In the genomic region with DNA sequence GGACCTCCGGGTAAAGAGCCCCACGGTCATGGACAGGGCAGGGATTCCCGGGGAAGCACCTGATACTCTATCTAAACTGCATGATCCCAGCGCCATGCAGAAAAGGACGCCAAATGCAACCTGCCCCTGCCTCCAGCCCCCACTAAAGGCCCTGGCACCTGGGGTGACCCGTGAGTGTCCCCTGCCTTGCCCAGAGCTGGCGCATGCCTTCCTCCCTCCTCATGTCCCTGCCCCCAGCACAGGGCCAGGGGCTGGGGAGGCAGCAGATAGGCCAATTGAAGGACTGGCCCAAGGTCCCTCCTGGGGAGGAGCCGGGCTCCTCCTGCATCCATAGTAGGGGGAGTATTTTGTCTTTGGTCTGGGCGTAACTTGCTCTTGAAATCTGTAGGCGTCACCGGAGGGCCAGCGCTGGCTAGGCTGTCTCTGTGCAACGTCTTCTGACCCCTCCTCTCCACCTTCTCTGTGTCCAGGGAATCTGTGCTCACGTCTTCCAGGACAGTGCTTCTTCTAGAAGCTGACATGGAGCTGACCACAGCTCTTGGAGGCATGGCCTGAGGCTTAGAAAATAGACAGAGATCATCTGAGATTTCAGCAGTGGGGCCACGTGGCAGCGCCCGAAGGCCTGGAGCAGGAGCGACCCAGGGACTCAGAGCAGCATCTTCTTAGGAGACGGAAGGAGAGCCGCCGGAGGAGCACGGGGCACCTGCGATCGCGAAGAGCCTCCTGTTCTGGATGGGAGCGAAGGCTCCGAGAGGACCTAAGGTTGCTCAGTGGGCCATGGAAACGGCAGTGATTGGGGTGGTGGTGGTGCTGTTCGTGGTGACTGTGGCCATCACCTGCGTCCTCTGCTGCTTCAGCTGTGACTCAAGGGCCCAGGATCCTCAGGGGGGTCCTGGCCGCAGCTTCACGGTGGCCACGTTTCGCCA, we compare ENCODE assay signal across 12 cellular contexts. TPM values are rescaled to one million over a fixed set of nuclear protein-coding genes. Genes with fewer than 3 reads are reported as not detected.
DNase-seq lines count a peak whose midpoint lies in the region; ATAC-seq and TF ChIP-seq lines count a peak whose summit lies in the region.
"Had no signal": no experiment of that assay in that cellular context is flagged by ENCODE, and none has a peak within 500 bp of the region (broad histone marks: within the 10 kb centered on the region; RNA-seq: fewer than 3 reads in every experiment).

No MANE protein-coding gene starts in this region.

- H3K27me3 ChIP-seq in PC-3 (ENCODE audit: low read length) (no peaks in the 10 kb centered on the region), colonic mucosa (no peaks in the 10 kb centered on the region), thoracic aorta (replicated peaks; ENCODE audit: insufficient read depth) (no peaks in the 10 kb centered on the region)

- H3K9me3 ChIP-seq in PC-3 (ENCODE audit: low read length), result no peaks in the 10 kb centered on the region
- H3K9me3 ChIP-seq in colonic mucosa, result no peaks in the 10 kb centered on the region
- H3K9me3 ChIP-seq in mesodermal cell (ENCODE audit: control insufficient read depth, low read length), result no peaks in the 10 kb centered on the region
- no peaks in the 10 kb centered on the region for H3K9me3 ChIP-seq in thoracic aorta

- peak overlapping the region; percentile 94 for H3K27ac ChIP-seq in PC-3 (ENCODE audit: low read length)
- H3K27ac ChIP-seq in colonic mucosa, result peak overlapping the region; percentile 94
- H3K27ac ChIP-seq in mesodermal cell (ENCODE audit: low read depth, low read length, severe bottlenecking), result peak overlapping the region; percentile 94
- H3K27ac ChIP-seq in thoracic aorta, result peak overlapping the region; percentile 99 to 100

- POLR2A ChIA-PET in PC-3 (lab: Charles Lee; ENCODE audit: unreplicated experiment), result no interaction called here

- no TSS peak for BruUV-seq in PC-3 (replicated peaks; lab: Mats Ljungman, UMichigan)

- H4K20me1 ChIP-seq in PC-3 (ENCODE audit: low read length), result no peaks in the 10 kb centered on the region

- DNase-seq in PC-3 (no peak), colonic mucosa (no peak), thoracic aorta (ENCODE audit: low spot score) (no peak), head of caudate nucleus (no peak), DMS53 treated with DMSO at 0.1 percent for 48 hours (lab: John Stamatoyannopoulos, UW; ENCODE audit: unreplicated experiment) (no peak)
- DNase-seq: NCI-H510A had no signal

- H3K9me2 ChIP-seq in PC-3 (replicated peaks; ENCODE audit: low read length), result no peaks in the 10 kb centered on the region

- H3K36me3 ChIP-seq in PC-3 (ENCODE audit: low read depth, low read length) (no peaks in the 10 kb centered on the region), colonic mucosa (no peaks in the 10 kb centered on the region), mesodermal cell (ENCODE audit: control insufficient read depth, insufficient read depth, low read length) (no peaks in the 10 kb centered on the region), thoracic aorta (no peaks in the 10 kb centered on the region)

- CTCF ChIA-PET in PC-3 (lab: Charles Lee), result interaction anchor here (0.6 kb wide), 1 partner anchor 77 kb away, joined by 3 read pairs; no protein-coding TSS in a partner anchor

- no peak overlapping the region for H2AFZ ChIP-seq in PC-3 (ENCODE audit: low read length)

- 92 to 93% methylated on average over 28 to 32 of the region's 34 CpGs for WGBS in mesodermal cell (ENCODE audit: insufficient coverage in 2 of 2), 2 experiments

- H3K4me1 ChIP-seq in PC-3 (ENCODE audit: insufficient read depth, low read length) (peaks cover 65% of the 10 kb centered on the region), colonic mucosa (peaks cover 45% of the 10 kb centered on the region), mesodermal cell (ENCODE audit: control insufficient read depth, insufficient read depth, low read length, poor library complexity, severe bottlenecking) (peaks cover 57% of the 10 kb centered on the region), thoracic aorta (ENCODE audit: control insufficient read depth in 1 of 2, low read depth in 2 of 2) (peaks cover 59 to 93% of the 10 kb centered on the region in 2 donors)

- H3K9ac ChIP-seq in PC-3 (ENCODE audit: low read length), result no peak overlapping the region
- H3K9ac ChIP-seq in colonic mucosa (ENCODE audit: low read depth in 2 of 2, low read length in 2 of 2), result peak overlapping the region; percentile 51 to 83

- no peak overlapping the region for H3K4me2 ChIP-seq in PC-3 (ENCODE audit: low read length)

- peaks cover 10% of the 10 kb centered on the region for H3K79me2 ChIP-seq in PC-3 (ENCODE audit: low read length)

- no peak for ATAC-seq in PC-3
- ATAC-seq in thoracic aorta (ENCODE audit: insufficient number of reproducible peaks, low FRiP score, low read depth), result no peak
- ATAC-seq in GM19328 (IDR thresholded peaks at IDR 0.05; ENCODE audit: unreplicated experiment), result no peak
- ATAC-seq in GM18498 (IDR thresholded peaks at IDR 0.05; ENCODE audit: unreplicated experiment), result no peak

- no peak overlapping the region for H3K4me3 ChIP-seq in PC-3 (ENCODE audit: low read length)
- no peak overlapping the region for H3K4me3 ChIP-seq in colonic mucosa
- H3K4me3 ChIP-seq in mesodermal cell (ENCODE audit: extremely low read depth, insufficient read depth, low read length, poor library complexity, severe bottlenecking), result no peak overlapping the region
- no peak overlapping the region for H3K4me3 ChIP-seq in thoracic aorta

- intact Hi-C loops in PC-3 (cut with micrococcal nuclease) (no loop called here), colonic mucosa (cut with DNase I) (no loop called here), head of caudate nucleus (cut with DNase I) (no loop called here)

- TF ChIP-seq CTCF in PC-3 (conservative IDR thresholded peaks at IDR 0.05; ENCODE audit: low read depth, low read length), result no peak
- no peak for TF ChIP-seq CTCF in colonic mucosa (IDR thresholded peaks at IDR 0.05)
- TF ChIP-seq CTCF in thoracic aorta (IDR thresholded peaks at IDR 0.05), result no peak

- peaks cover 11% of the 10 kb centered on the region for H3F3A ChIP-seq in PC-3 (ENCODE audit: low read length, unreplicated experiment)

RNA-seq across cellular contexts. Expression of a gene that starts 0.7 kb away (rescaled TPM):
- 0.35 TPM in 1 of 2 replicates, not detected in the other for total RNA-seq in PC-3 (2014; rRNA removed)
- total RNA-seq in colonic mucosa, result 1 to 10 TPM; 1.1 to 2.6 TPM
- polyA plus RNA-seq in mesodermal cell (2013, experiment 1 of 2), result 1.6 TPM
- 0.81 TPM for polyA plus RNA-seq in mesodermal cell (2013, experiment 2 of 2)
- 1 to 10 TPM; 3.2 to 4.9 TPM for total RNA-seq in thoracic aorta
- total RNA-seq: T-helper 2 cell treated with Interferon-gamma antibody and Interleukin-4, amounts not matched to agents 100 ng/mL and 5 ng/mL, for 36 hours had no signal
- polyA plus RNA-seq: IgD-negative memory B cell had no signal

RNA-seq across cellular contexts. Expression of a gene that starts 3.9 kb away (rescaled TPM):
- total RNA-seq in PC-3 (2014; rRNA removed) (1.7 TPM in 2 replicates), colonic mucosa (10 to 100 TPM; 43.1 to 65.0 TPM), thoracic aorta (10 to 100 TPM; 20.4 to 23.6 TPM)
- polyA plus RNA-seq in mesodermal cell (2013, experiment 1 of 2), result not detected
- polyA plus RNA-seq in mesodermal cell (2013, experiment 2 of 2), result not detected
- total RNA-seq: T-helper 2 cell treated with Interferon-gamma antibody and Interleukin-4, amounts not matched to agents 100 ng/mL and 5 ng/mL, for 36 hours had no signal
- polyA plus RNA-seq: IgD-negative memory B cell had no signal

RNA-seq across cellular contexts. Expression of a gene that starts 39.7 kb away (rescaled TPM):
- not detected in 2 replicates for total RNA-seq in PC-3 (2014; rRNA removed)
- not detected for total RNA-seq in colonic mucosa
- not detected for polyA plus RNA-seq in mesodermal cell (2013, experiment 1 of 2)
- polyA plus RNA-seq in mesodermal cell (2013, experiment 2 of 2), result not detected
- total RNA-seq in thoracic aorta, result not detected
- total RNA-seq: dermis microvascular lymphatic vessel endothelial cell; T-helper 2 cell treated with Interferon-gamma antibody and Interleukin-4, amounts not matched to agents 100 ng/mL and 5 ng/mL, for 36 hours had no signal
- polyA plus RNA-seq: IgD-negative memory B cell had no signal

RNA-seq across cellular contexts. Expression of a gene that starts 48.0 kb away (rescaled TPM):
- not detected in 2 replicates for total RNA-seq in PC-3 (2014; rRNA removed)
- total RNA-seq in colonic mucosa, result not detected
- not detected for polyA plus RNA-seq in mesodermal cell (2013, experiment 1 of 2)
- polyA plus RNA-seq in mesodermal cell (2013, experiment 2 of 2), result not detected
- total RNA-seq in thoracic aorta, result not detected
- total RNA-seq: dermis microvascular lymphatic vessel endothelial cell; T-helper 2 cell treated with Interferon-gamma antibody and Interleukin-4, amounts not matched to agents 100 ng/mL and 5 ng/mL, for 36 hours had no signal
- polyA plus RNA-seq: IgD-negative memory B cell had no signal
